In the genomic region with DNA sequence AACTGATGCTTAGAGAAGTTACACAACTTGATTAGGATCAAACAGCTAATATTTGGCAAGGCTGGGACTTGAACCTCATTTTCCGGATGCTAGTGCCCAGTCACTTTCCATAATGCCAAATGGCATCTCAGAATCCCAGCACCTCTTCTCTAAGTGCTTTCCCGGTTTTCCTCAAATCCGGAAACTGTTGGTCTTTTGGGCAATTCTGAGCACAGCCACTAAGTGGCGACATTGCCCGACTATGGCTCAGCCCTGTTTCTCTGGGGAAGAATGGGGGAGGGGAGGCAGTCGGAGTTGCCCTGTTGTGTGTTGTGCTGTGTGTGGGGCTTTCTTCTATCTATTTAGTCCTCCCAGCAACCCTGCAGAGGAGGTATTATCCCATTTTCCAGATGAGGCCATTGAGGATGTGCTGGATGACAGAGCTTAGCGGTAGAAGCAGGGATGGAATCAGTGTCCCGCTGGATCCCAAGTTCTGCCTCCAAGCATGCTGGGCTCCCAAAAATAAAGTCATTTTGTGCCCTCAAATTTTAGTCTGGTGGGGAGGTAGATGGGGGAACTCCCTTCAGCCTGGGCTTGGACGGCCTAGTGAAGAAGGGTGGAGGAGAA, we compare ENCODE assay signal across 8 cellular contexts.
DNase-seq lines count a peak whose midpoint lies in the region; ATAC-seq, FAIRE-seq and TF ChIP-seq lines count a peak whose summit lies in the region.

No MANE protein-coding gene starts in this region.

- no peaks in the 10 kb centered on the region for H4K20me1 ChIP-seq in HepG2 (ENCODE audit: insufficient read depth, low read length)

- intact Hi-C loops in activated CD8-positive, alpha-beta T cell treated with anti-CD3 and anti-CD28 coated beads for 36 hours (cut with micrococcal nuclease), result loop anchor here (2.0 kb wide), 1 partner anchor 113 kb away; no protein-coding TSS in a partner anchor
- intact Hi-C loops in HepG2 (cut with micrococcal nuclease; ENCODE audit: unreplicated experiment), result loop anchor here (1.0 to 10.0 kb wide), 2 partner anchors 113 to 317 kb away; no protein-coding TSS in a partner anchor

- H3K27ac ChIP-seq in HepG2 (ENCODE audit: extremely low read length, insufficient read depth, low read length), result no peak overlapping the region

- H3K4me3 Mint-ChIP-seq in activated CD8-positive, alpha-beta T cell treated with anti-CD3 and anti-CD28 coated beads for 36 hours, result no peak overlapping the region

- TF ChIP-seq RAD21 in HepG2 (CRISPR knock-in tag; IDR thresholded peaks at IDR 0.05), result no peak

- no peaks in the 10 kb centered on the region for H3K36me3 Mint-ChIP-seq in activated CD8-positive, alpha-beta T cell treated with anti-CD3 and anti-CD28 coated beads for 36 hours (ENCODE audit: low read depth)

- H3K4me1 ChIP-seq in HepG2 (ENCODE audit: insufficient read depth, low read length), result no peaks in the 10 kb centered on the region

- no peak overlapping the region for H3K27ac Mint-ChIP-seq in activated CD8-positive, alpha-beta T cell treated with anti-CD3 and anti-CD28 coated beads for 36 hours

- DNase-seq in stimulated activated CD4-positive, alpha-beta T cell treated with anti-CD3 and anti-CD28 coated beads, Interleukin-12 subunit alpha, Interleukin-12 subunit beta, amount 100 ng/mL, for 48 hours (ENCODE audit: low read depth in 2 of 3, low spot score in 1 of 3), result peak in 2 of 3 donors; percentile 4 to 13
- DNase-seq in stimulated activated CD4-positive, alpha-beta T cell treated with anti-CD3 and anti-CD28 coated beads, Interleukin-4, amount 100 ng/mL, for 1 hour, result no peak
- DNase-seq in NCI-H1105 treated with DMSO at 0.1 percent for 48 hours (lab: John Stamatoyannopoulos, UW) (peak; percentile 31), HepG2 (ENCODE audit: low spot score) (peak; percentile 29), DMS153 (lab: John Stamatoyannopoulos, UW) (no peak)
- DNase-seq in activated CD8-positive, alpha-beta T cell treated with anti-CD3 and anti-CD28 coated beads for 36 hours, result peak; percentile 45

- peaks cover 3% of the 10 kb centered on the region for H3K4me1 Mint-ChIP-seq in activated CD8-positive, alpha-beta T cell treated with anti-CD3 and anti-CD28 coated beads for 36 hours (ENCODE audit: low read depth)

- H3K9ac ChIP-seq in HepG2 (ENCODE audit: insufficient read depth, low read depth, low read length), result no peak overlapping the region

- in situ Hi-C loops in HepG2 (cut with HindIII; ENCODE audit: extremely low pct_ligation_motif_present, low pct_unique_long_range_greater_than_20kb), result loop anchor here (5.0 to 10.0 kb wide), 2 partner anchors 115 to 183 kb away; no protein-coding TSS in a partner anchor

- no peaks in the 10 kb centered on the region for H3K9me3 Mint-ChIP-seq in activated CD8-positive, alpha-beta T cell treated with anti-CD3 and anti-CD28 coated beads for 36 hours

- CTCF ChIA-PET in activated CD8-positive, alpha-beta T cell treated with anti-CD3 and anti-CD28 coated beads for 36 hours (lab: Charles Lee), result interaction anchor here (1.1 to 2.6 kb wide), 5 partner anchors 13 to 118 kb away, joined by 3 to 14 read pairs (median 5); no protein-coding TSS in a partner anchor
- CTCF ChIA-PET in HepG2 (lab: Yijun Ruan, JAX; ENCODE audit: low intra/inter-chr PET ratio, low total read pairs), result interaction anchor here (1.2 to 3.5 kb wide), 3 partner anchors 113 to 313 kb away, joined by 3 to 36 read pairs (median 4); no protein-coding TSS in a partner anchor

- POLR2A ChIA-PET in activated CD8-positive, alpha-beta T cell treated with anti-CD3 and anti-CD28 coated beads for 36 hours (lab: Charles Lee), result no interaction called here
- POLR2A ChIA-PET in HepG2 (lab: Yijun Ruan, JAX), result no interaction called here

- H2AFZ ChIP-seq in HepG2 (ENCODE audit: low read length), result no peak overlapping the region

- H3K9me3 ChIP-seq in HepG2 (ENCODE audit: low read length), result no peaks in the 10 kb centered on the region

- ATAC-seq in activated CD8-positive, alpha-beta T cell treated with anti-CD3 and anti-CD28 coated beads for 36 hours, result peak; percentile 47
- ATAC-seq in HepG2 (peak; percentile 80), HG03439 (IDR thresholded peaks at IDR 0.05; ENCODE audit: unreplicated experiment) (no peak)
- no peak for ATAC-seq in activated CD4-positive, CD25-positive, alpha-beta regulatory T cell treated with anti-CD3 and anti-CD28 coated beads, Interleukin-2, amount 50 U/mL, for 24 hours

- H3K4me2 ChIP-seq in HepG2 (ENCODE audit: low read depth, low read length), result no peak overlapping the region

- H3K27me3 Mint-ChIP-seq in activated CD8-positive, alpha-beta T cell treated with anti-CD3 and anti-CD28 coated beads for 36 hours, result peaks cover 26% of the 10 kb centered on the region

- TF ChIP-seq EP300 in HepG2 (IDR thresholded peaks at IDR 0.05; ENCODE audit: low read depth in 2 of 2, low read length in 2 of 2) (no peak), HepG2 (CRISPR knock-in tag; IDR thresholded peaks at IDR 0.05; ENCODE audit: borderline replicate concordance) (no peak)

- TF ChIP-seq POLR2A in HepG2 (IDR thresholded peaks at IDR 0.05; ENCODE audit: insufficient read depth in 1 of 2, low read depth in 2 of 2, low read length in 2 of 2), result no peak

- H3K36me3 ChIP-seq in HepG2 (replicated peaks in 1 of 2; ENCODE audit: control insufficient read depth in 1 of 2, insufficient read depth in 2 of 2, low read length in 2 of 2), result no peaks in the 10 kb centered on the region

- 22% methylated on average over 9 of the region's 9 CpGs for WGBS in HepG2 (ENCODE audit: low lambda C conversion rate)

- no peaks in the 10 kb centered on the region for H3K27me3 ChIP-seq in HepG2 (ENCODE audit: control insufficient read depth in 1 of 2, insufficient read depth in 2 of 2, low read length in 2 of 2)

- TF ChIP-seq CTCF in activated CD8-positive, alpha-beta T cell treated with anti-CD3 and anti-CD28 coated beads for 36 hours (IDR thresholded peaks at IDR 0.05), result peak; percentile 81
- peak; percentile 65 for TF ChIP-seq CTCF in HepG2 (CRISPR knock-in tag; IDR thresholded peaks at IDR 0.05)

- peak; percentile 12 for FAIRE-seq in HepG2 (lab: Jason Lieb, UNC)

- BruUV-seq in HepG2 (replicated peaks; lab: Mats Ljungman, UMichigan), result no TSS peak

- no peak overlapping the region for H3K4me3 ChIP-seq in HepG2 (replicated peaks in 1 of 3; ENCODE audit: insufficient read depth in 1 of 3, low read depth in 2 of 3, low read length in 3 of 3)

- no peaks in the 10 kb centered on the region for H3K79me2 ChIP-seq in HepG2 (ENCODE audit: insufficient read depth, low read length)

TF ChIP-seq in HepG2, 621 proteins besides CTCF, POLR2A, EP300 and RAD21 (continues in another document):
- TF ChIP-seq SMC3 (IDR thresholded peaks at IDR 0.05; ENCODE audit: low read length) (peak; percentile 79), GABPA (IDR thresholded peaks at IDR 0.05; ENCODE audit: low read depth, low read length) (no peak), GABPA (CRISPR knock-in tag; IDR thresholded peaks at IDR 0.05; ENCODE audit: low read depth) (peak; percentile 24; the same call in 1 of the 2 replicates), YY1 (IDR thresholded peaks at IDR 0.05; ENCODE audit: insufficient read depth, insufficient replicate concordance, low read depth, low read length) (no peak), STAG1 (CRISPR knock-in tag; IDR thresholded peaks at IDR 0.05) (peak; percentile 74), KLF9 (CRISPR knock-in tag; IDR thresholded peaks at IDR 0.05; ENCODE audit: low read depth) (no peak), NFRKB (IDR thresholded peaks at IDR 0.05) (no peak)
- TF ChIP-seq, protein P1, sequence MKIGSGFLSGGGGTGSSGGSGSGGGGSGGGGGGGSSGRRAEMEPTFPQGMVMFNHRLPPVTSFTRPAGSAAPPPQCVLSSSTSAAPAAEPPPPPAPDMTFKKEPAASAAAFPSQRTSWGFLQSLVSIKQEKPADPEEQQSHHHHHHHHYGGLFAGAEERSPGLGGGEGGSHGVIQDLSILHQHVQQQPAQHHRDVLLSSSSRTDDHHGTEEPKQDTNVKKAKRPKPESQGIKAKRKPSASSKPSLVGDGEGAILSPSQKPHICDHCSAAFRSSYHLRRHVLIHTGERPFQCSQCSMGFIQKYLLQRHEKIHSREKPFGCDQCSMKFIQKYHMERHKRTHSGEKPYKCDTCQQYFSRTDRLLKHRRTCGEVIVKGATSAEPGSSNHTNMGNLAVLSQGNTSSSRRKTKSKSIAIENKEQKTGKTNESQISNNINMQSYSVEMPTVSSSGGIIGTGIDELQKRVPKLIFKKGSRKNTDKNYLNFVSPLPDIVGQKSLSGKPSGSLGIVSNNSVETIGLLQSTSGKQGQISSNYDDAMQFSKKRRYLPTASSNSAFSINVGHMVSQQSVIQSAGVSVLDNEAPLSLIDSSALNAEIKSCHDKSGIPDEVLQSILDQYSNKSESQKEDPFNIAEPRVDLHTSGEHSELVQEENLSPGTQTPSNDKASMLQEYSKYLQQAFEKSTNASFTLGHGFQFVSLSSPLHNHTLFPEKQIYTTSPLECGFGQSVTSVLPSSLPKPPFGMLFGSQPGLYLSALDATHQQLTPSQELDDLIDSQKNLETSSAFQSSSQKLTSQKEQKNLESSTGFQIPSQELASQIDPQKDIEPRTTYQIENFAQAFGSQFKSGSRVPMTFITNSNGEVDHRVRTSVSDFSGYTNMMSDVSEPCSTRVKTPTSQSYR (CRISPR knock-in tag; IDR thresholded peaks at IDR 0.05; ENCODE audit: borderline replicate concordance), result peak; percentile 70; the same call in 1 of the 2 replicates
- TF ChIP-seq, protein P2, sequence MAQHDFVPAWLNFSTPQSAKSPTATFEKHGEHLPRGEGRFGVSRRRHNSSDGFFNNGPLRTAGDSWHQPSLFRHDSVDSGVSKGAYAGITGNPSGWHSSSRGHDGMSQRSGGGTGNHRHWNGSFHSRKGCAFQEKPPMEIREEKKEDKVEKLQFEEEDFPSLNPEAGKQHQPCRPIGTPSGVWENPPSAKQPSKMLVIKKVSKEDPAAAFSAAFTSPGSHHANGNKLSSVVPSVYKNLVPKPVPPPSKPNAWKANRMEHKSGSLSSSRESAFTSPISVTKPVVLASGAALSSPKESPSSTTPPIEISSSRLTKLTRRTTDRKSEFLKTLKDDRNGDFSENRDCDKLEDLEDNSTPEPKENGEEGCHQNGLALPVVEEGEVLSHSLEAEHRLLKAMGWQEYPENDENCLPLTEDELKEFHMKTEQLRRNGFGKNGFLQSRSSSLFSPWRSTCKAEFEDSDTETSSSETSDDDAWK (CRISPR knock-in tag; IDR thresholded peaks at IDR 0.05), result no peak
- TF ChIP-seq, protein P3, sequence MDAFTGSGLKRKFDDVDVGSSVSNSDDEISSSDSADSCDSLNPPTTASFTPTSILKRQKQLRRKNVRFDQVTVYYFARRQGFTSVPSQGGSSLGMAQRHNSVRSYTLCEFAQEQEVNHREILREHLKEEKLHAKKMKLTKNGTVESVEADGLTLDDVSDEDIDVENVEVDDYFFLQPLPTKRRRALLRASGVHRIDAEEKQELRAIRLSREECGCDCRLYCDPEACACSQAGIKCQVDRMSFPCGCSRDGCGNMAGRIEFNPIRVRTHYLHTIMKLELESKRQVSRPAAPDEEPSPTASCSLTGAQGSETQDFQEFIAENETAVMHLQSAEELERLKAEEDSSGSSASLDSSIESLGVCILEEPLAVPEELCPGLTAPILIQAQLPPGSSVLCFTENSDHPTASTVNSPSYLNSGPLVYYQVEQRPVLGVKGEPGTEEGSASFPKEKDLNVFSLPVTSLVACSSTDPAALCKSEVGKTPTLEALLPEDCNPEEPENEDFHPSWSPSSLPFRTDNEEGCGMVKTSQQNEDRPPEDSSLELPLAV (CRISPR knock-in tag; conservative IDR thresholded peaks at IDR 0.05; ENCODE audit: low read depth), result no peak

Comparison
In these comparisons a context has a peak if more than half of its experiments do, and no peak if none do; other contexts are left out.
1. DNase-seq: peak in stimulated activated CD4-positive, alpha-beta T cell treated with anti-CD3 and anti-CD28 coated beads, Interleukin-12 subunit alpha, Interleukin-12 subunit beta, amount 100 ng/mL, for 48 hours (2 of 3), NCI-H1105 treated with DMSO at 0.1 percent for 48 hours (single experiment), activated CD8-positive, alpha-beta T cell treated with anti-CD3 and anti-CD28 coated beads for 36 hours (single experiment) and HepG2 (single experiment); none in stimulated activated CD4-positive, alpha-beta T cell treated with anti-CD3 and anti-CD28 coated beads, Interleukin-4, amount 100 ng/mL, for 1 hour (single experiment) and DMS153 (single experiment).
2. ATAC-seq: peak in activated CD8-positive, alpha-beta T cell treated with anti-CD3 and anti-CD28 coated beads for 36 hours (single experiment) and HepG2 (single experiment); none in activated CD4-positive, CD25-positive, alpha-beta regulatory T cell treated with anti-CD3 and anti-CD28 coated beads, Interleukin-2, amount 50 U/mL, for 24 hours (0 of 2) and HG03439 (single experiment).